Comparison of ENCODE assay signal across 10 cellular contexts in genomic region chr19:34534206-34534605, GRCh38.
"Had no signal": no experiment of that assay in that cellular context is flagged by ENCODE, and none has a peak within 500 bp of the region (broad histone marks: within the 10 kb centered on the region; RNA-seq: fewer than 3 reads in every experiment).

No MANE protein-coding gene starts in this region.

- H3K36me3 ChIP-seq: HAP-1 had no signal

- H3K9me3 Mint-ChIP-seq: HFFc6 had no signal

- H3K27ac Mint-ChIP-seq: H9, HFFc6 had no signal

- H3K4me3 ChIP-seq: GM23248, HAP-1 had no signal

- FAIRE-seq: H1, H54 had no signal

- DNase-seq: GM23248, GOT3, H7, H9, HCEC 1CT, HFFc6 had no signal

- H3K27ac ChIP-seq: GM23248 had no signal

- H3K9me3 ChIP-seq: HAP-1 had no signal

- ATAC-seq: HCT116 had no signal

- H3K4me1 ChIP-seq: HAP-1 had no signal

- H3K4me3 Mint-ChIP-seq: H9, HFFc6 had no signal

- H2AFZ ChIP-seq: GM23248 had no signal

- H3K4me1 Mint-ChIP-seq: H9 had no signal

- H3K9ac ChIP-seq: GM23248 had no signal
